ENCODE assay signal across 8 cellular contexts in genomic region chr16:75462804-75463203, GRCh38. TPM values are rescaled to one million over a fixed set of nuclear protein-coding genes. Genes with fewer than 3 reads are reported as not detected.
DNase-seq lines count a peak whose midpoint lies in the region; ATAC-seq, FAIRE-seq and TF ChIP-seq lines count a peak whose summit lies in the region.

No MANE protein-coding gene starts in this region.

- TF ChIP-seq CTCF in astrocyte of the spinal cord (IDR thresholded peaks at IDR 0.05; ENCODE audit: low read depth, low read length) (no peak), neural crest cell (conservative IDR thresholded peaks at IDR 0.05) (no peak)

- in situ Hi-C loops in astrocyte of the spinal cord (cut with HindIII; ENCODE audit: low sequenced_read_pairs), result no loop called here

- H3K4me3 ChIP-seq in astrocyte of the spinal cord (ENCODE audit: low read depth, low read length), result peak overlapping the region; percentile 73

- peak; percentile 41 for FAIRE-seq in GM18507 (lab: Jason Lieb, UNC)

- H3K27me3 Mint-ChIP-seq in neural crest cell (ENCODE audit: low read depth), result no peaks in the 10 kb centered on the region

- ATAC-seq in HG03196 (IDR thresholded peaks at IDR 0.05; ENCODE audit: unreplicated experiment), result peak; percentile 17
- ATAC-seq in HG03097 (IDR thresholded peaks at IDR 0.05; ENCODE audit: low FRiP score, unreplicated experiment), result no peak
- ATAC-seq in HG02870 (IDR thresholded peaks at IDR 0.05; ENCODE audit: unreplicated experiment), result no peak

- H3K4me3 Mint-ChIP-seq in neural crest cell, result peak overlapping the region; percentile 97

- H3K27ac Mint-ChIP-seq in neural crest cell (ENCODE audit: unreplicated experiment), result no peak overlapping the region

- peaks cover 38% of the 10 kb centered on the region for H3K4me1 Mint-ChIP-seq in neural crest cell

- peaks cover 2% of the 10 kb centered on the region for H3K9me3 Mint-ChIP-seq in neural crest cell

- H3K36me3 Mint-ChIP-seq in neural crest cell (ENCODE audit: low read depth), result peaks cover 2% of the 10 kb centered on the region

- no peak for DNase-seq in GM18507 (ENCODE audit: extremely low spot score, insufficient read length, low read depth)
- DNase-seq in astrocyte of the spinal cord (ENCODE audit: low read depth, low spot score), result no peak
- no peak for DNase-seq in neural crest cell (ENCODE audit: low read depth, low spot score)
- no peak for DNase-seq in SK-N-DZ (ENCODE audit: low spot score)
- DNase-seq in DMS79 (lab: John Stamatoyannopoulos, UW), result no peak

RNA-seq across cellular contexts. Expression of gene TMEM170A, which starts 1.7 kb away (rescaled TPM):
- 50.5 and 56.4 TPM in 2 replicates for total RNA-seq in neural crest cell
- 43.6 and 52.0 TPM in 2 replicates for polyA plus RNA-seq in SK-N-DZ (2014; cell fraction: cytosol; rRNA removed)
- 19.9 and 25.5 TPM in 2 replicates for polyA plus RNA-seq in SK-N-DZ (2014; cell fraction: nucleus; rRNA removed)

RNA-seq across cellular contexts. Expression of gene CFDP1, which starts 29.5 kb away (rescaled TPM):
- 99.8 and 103 TPM in 2 replicates for total RNA-seq in neural crest cell
- polyA plus RNA-seq in SK-N-DZ (2014; cell fraction: cytosol; rRNA removed), result 128 and 175 TPM in 2 replicates
- polyA plus RNA-seq in SK-N-DZ (2014; cell fraction: nucleus; rRNA removed), result 43.5 and 95.7 TPM in 2 replicates

RNA-seq across cellular contexts. Expression of gene CHST6, which starts 32.4 kb away (rescaled TPM):
- 22.4 and 23.1 TPM in 2 replicates for total RNA-seq in neural crest cell
- 4.2 and 4.4 TPM in 2 replicates for polyA plus RNA-seq in SK-N-DZ (2014; cell fraction: cytosol; rRNA removed)
- 3.3 and 4.3 TPM in 2 replicates for polyA plus RNA-seq in SK-N-DZ (2014; cell fraction: nucleus; rRNA removed)
